ENCODE assay signal across 8 cellular contexts in the genomic region with DNA sequence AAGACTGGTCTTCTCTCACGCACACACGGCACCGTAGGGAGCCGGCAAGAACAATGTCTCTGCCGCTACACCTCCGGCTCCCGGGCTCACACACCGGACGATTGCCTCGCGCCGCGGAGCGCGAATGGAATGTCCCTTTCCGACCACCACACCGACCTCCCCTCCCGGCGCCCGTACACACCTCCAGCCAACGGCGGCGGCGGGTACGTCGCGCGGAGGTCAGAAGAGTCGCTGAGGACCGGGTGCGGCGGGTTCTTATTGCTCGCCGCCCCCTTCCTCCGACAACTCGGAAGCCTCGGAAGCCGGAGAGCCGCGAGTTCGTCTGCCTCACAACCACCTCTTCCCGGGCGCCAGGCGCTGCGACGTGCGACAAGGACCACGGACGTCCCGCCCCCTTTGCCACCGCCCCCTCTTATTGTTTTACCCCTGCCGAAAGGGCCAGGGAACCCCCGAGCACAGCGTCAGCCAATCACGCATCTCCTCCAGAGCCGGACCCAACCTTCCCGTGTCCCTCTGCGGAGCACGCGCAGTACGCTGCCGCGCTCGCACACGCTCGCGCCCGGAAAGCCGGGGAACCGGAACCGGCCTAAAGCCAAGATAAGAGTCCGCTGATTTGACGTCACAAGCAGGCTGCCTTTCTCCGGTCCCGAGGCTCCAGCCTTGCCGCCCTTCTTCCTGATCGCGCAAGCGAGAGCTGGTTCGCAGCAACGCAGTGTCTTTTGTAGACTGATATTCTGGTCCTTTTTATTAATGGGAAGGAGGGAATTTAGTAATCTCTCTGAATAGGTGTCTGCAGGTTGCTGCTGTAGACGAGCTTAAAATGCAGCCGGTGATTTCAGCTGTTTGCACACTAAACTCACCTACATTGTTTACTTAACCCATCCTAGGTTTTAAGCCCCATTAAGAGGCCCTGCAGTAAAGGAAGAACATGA. TPM values are rescaled to one million over a fixed set of nuclear protein-coding genes. Genes with fewer than 3 reads are reported as not detected.
DNase-seq lines count a peak whose midpoint lies in the region; ATAC-seq and TF ChIP-seq lines count a peak whose summit lies in the region.

TSS of gene G3BP2 (minus strand) at position 385 of the 932 bp plus-strand sequence. CDS start 11,386 bp downstream, outside the sequence.

- CTCF ChIA-PET in HEK293T (lab: Yijun Ruan, JAX): interaction anchor here (0.6 kb wide), 1 partner anchor 9 kb away, joined by 3 read pairs; no protein-coding TSS in a partner anchor

- peaks cover 3% of the 10 kb centered on the region for H3K27me3 Mint-ChIP-seq in neural progenitor cell (ENCODE audit: insufficient read depth, low read depth)

- peak within 1 kb of the TSS; percentile 96 for H3K27ac Mint-ChIP-seq in neural progenitor cell

- H3K27me3 ChIP-seq in foreskin keratinocyte: no peaks in the 10 kb centered on the region
- no peaks in the 10 kb centered on the region for H3K27me3 ChIP-seq in neural progenitor cell

- peaks cover 48% of the 10 kb centered on the region for H4K20me1 ChIP-seq in neural progenitor cell (ENCODE audit: low read depth)

- no peaks in the 10 kb centered on the region for H3K36me3 Mint-ChIP-seq in neural progenitor cell

- H3K9me3 ChIP-seq in neural progenitor cell (ENCODE audit: low read depth): no peaks in the 10 kb centered on the region

- TF ChIP-seq CTCF in foreskin keratinocyte (conservative IDR thresholded peaks at IDR 0.05) (no peak), neural progenitor cell (IDR thresholded peaks at IDR 0.05) (no peak)

- H2AFZ ChIP-seq in neural progenitor cell (replicated peaks): peak within 1 kb of the TSS; percentile 60

- in situ Hi-C loops in SK-MEL-5 (cut with HindIII; ENCODE audit: low pct_unique_long_range_greater_than_20kb, low sequenced_read_pairs): no loop called here

- H3K4me3 ChIP-seq in neural progenitor cell: peak within 1 kb of the TSS; percentile 90

- peaks cover 73% of the 10 kb centered on the region for H3K79me2 ChIP-seq in neural progenitor cell (ENCODE audit: low read depth)

- peak within 1 kb of the TSS; percentile 93 for H3K4me2 ChIP-seq in neural progenitor cell

- H3F3A ChIP-seq in neural progenitor cell (ENCODE audit: low read depth): peaks cover 28% of the 10 kb centered on the region

- H3K27ac ChIP-seq in foreskin keratinocyte (peak within 1 kb of the TSS; percentile 66), neural progenitor cell (peak within 1 kb of the TSS; percentile 98)

- no peaks in the 10 kb centered on the region for H3K9me3 Mint-ChIP-seq in neural progenitor cell

- H3K4me1 Mint-ChIP-seq in neural progenitor cell: peaks cover 39% of the 10 kb centered on the region

- H3K9ac ChIP-seq in neural progenitor cell: peak within 1 kb of the TSS; percentile 88

- POLR2A ChIA-PET in HEK293T (lab: Yijun Ruan, JAX): interaction anchor here (1.6 to 4.8 kb wide), 3 partner anchors 12 to 55 kb away, joined by 3 to 29 read pairs (median 6); partner anchors contain the start of gene USO1

- peak within 1 kb of the TSS; percentile 98 for H3K4me3 Mint-ChIP-seq in neural progenitor cell

- H3K36me3 ChIP-seq in neural progenitor cell: no peaks in the 10 kb centered on the region

- peak; percentile 95 for ATAC-seq in foreskin keratinocyte

- peak; percentile 96 for DNase-seq in GF-D8 (lab: John Stamatoyannopoulos, UW)
- DNase-seq in HEK293T (ENCODE audit: extremely low spot score): peak; percentile 92
- peak; percentile 98 for DNase-seq in MV-4-11 (lab: John Stamatoyannopoulos, UW)
- peak; percentile 97 for DNase-seq in SK-MEL-5 (ENCODE audit: low read depth, low spot score)
- DNase-seq in activated naive CD4-positive, alpha-beta T cell treated with Interleukin-2 at 50 U/mL for 16 hours: peak; percentile 98
- DNase-seq in foreskin keratinocyte: peak; percentile 92 to 95
- DNase-seq in neural progenitor cell (ENCODE audit: low spot score): peak; percentile 99
- DNase-seq in stromal cell of bone marrow (ENCODE audit: low read depth): peak; percentile 96

- H3K4me1 ChIP-seq in foreskin keratinocyte (peaks cover 25% of the 10 kb centered on the region), neural progenitor cell (peaks cover 35% of the 10 kb centered on the region)

TF ChIP-seq in HEK293T, 16 proteins besides CTCF, POLR2A, EP300 and RAD21:
- TF ChIP-seq TARDBP (IDR thresholded peaks at IDR 0.05) (no peak), L3MBTL2 (conservative IDR thresholded peaks at IDR 0.05) (peak; percentile 92), ELF4 (IDR thresholded peaks at IDR 0.05) (no peak; the same call in 1 of the 2 replicates)

RNA-seq across cellular contexts. Expression of gene G3BP2, which starts in this region (rescaled TPM):
- 355 and 386 TPM in 2 replicates for total RNA-seq in SK-MEL-5 (2014; rRNA removed; shearing (Covaris generic))
- 263 and 324 TPM in 2 replicates for polyA plus RNA-seq in SK-MEL-5 (2015; cell fraction: cytosol; rRNA removed)
- polyA plus RNA-seq in SK-MEL-5 (2015; cell fraction: nucleus; rRNA removed): 108 and 124 TPM in 2 replicates
- total RNA-seq in foreskin keratinocyte (136 and 138 TPM in 2 replicates), neural progenitor cell (ENCODE audit: low replicate concordance) (218 and 241 TPM in 2 replicates)
- 29.9 and 36.2 TPM in 2 replicates for polyA plus RNA-seq in foreskin keratinocyte

Comparison
In these comparisons a context has a peak if more than half of its experiments do, and no peak if none do; other contexts are left out.
1. Peak in every context shown above with its lines: DNase-seq, ATAC-seq, H3K4me3 ChIP-seq and H3K27ac ChIP-seq.